ENCODE assay signal across 1 cellular context in genomic region chr12:119678459-119678858, GRCh38.
TF ChIP-seq lines count a peak whose summit lies in the region.

No MANE protein-coding gene starts in this region.

TF ChIP-seq in GM12878, 131 proteins besides CTCF, POLR2A, EP300 and RAD21:
- no peak for TF ChIP-seq JUNB (IDR thresholded peaks at IDR 0.05)
- TF ChIP-seq SMAD1 (IDR thresholded peaks at IDR 0.05; ENCODE audit: low read depth, partially characterized antibody) = no peak
- no peak for TF ChIP-seq HDGF (IDR thresholded peaks at IDR 0.05)
- no peak for TF ChIP-seq EZH2 (IDR thresholded peaks at IDR 0.05; ENCODE audit: borderline replicate concordance, control insufficient read depth, low read depth, low read length)
- TF ChIP-seq CEBPB (IDR thresholded peaks at IDR 0.05; ENCODE audit: borderline replicate concordance in 1 of 2, low read depth in 2 of 2, low read length in 2 of 2) = no peak
- no peak for TF ChIP-seq MTA2 (IDR thresholded peaks at IDR 0.05; ENCODE audit: low read depth)
- TF ChIP-seq NBN (IDR thresholded peaks at IDR 0.05) = no peak
- TF ChIP-seq SUPT20H (IDR thresholded peaks at IDR 0.05; ENCODE audit: borderline replicate concordance, control insufficient read depth, low read depth, low read length) = no peak
- TF ChIP-seq SPI1 (IDR thresholded peaks at IDR 0.05; ENCODE audit: borderline replicate concordance, insufficient read depth, low read depth, low read length) = no peak
- TF ChIP-seq SMAD5 (IDR thresholded peaks at IDR 0.05; ENCODE audit: low read depth) = no peak
- no peak for TF ChIP-seq SRF (IDR thresholded peaks at IDR 0.05; ENCODE audit: low read depth in 2 of 2, low read length in 2 of 2)
- TF ChIP-seq BCL3 (IDR thresholded peaks at IDR 0.05; ENCODE audit: borderline replicate concordance, insufficient read depth, low read depth, low read length, poor library complexity, severe bottlenecking) = no peak
- TF ChIP-seq IRF5 (IDR thresholded peaks at IDR 0.05; ENCODE audit: borderline replicate concordance) = no peak
- no peak for TF ChIP-seq GABPA (IDR thresholded peaks at IDR 0.05; ENCODE audit: low read depth)
